Comparison of ENCODE assay signal across 4 cellular contexts in genomic region chr12:119618328-119618896, GRCh38. TPM values are rescaled to one million over a fixed set of nuclear protein-coding genes. Genes with fewer than 3 reads are reported as not detected.
"Had no signal": no experiment of that assay in that cellular context is flagged by ENCODE, and none has a peak within 500 bp of the region (broad histone marks: within the 10 kb centered on the region; RNA-seq: fewer than 3 reads in every experiment).

No MANE protein-coding gene starts in this region.

RNA-seq across cellular contexts. Expression of gene TMEM233, which starts 24.8 kb away (rescaled TPM):
- total RNA-seq: GM23248, H7, H9, HFFc6 had no signal
